Comparison of ENCODE assay signal across 25 cellular contexts in the genomic region with DNA sequence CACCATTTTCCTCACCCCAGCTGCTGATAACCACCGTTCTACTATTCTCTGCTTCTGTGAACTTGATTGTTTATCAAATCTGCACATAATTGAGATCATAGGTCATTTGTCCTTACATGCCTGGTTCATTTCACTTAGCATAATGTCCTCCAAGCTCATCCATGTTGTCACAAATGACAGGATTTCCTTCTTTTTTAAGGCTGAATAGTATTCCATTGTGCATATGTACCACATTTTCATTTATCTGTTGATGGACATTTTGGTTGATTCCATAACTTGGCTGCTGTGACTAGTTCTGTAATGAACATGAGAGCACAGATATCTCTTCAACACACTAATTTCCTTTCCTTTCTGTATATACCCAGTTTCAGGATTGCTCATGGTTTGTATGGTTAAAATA.
"Had no signal": no experiment of that assay in that cellular context is flagged by ENCODE, and none has a peak within 500 bp of the region (broad histone marks: within the 10 kb centered on the region; RNA-seq: fewer than 3 reads in every experiment).

No MANE protein-coding gene starts in this region.

- H3K4me1 ChIP-seq: colonic mucosa, esophagus muscularis mucosa, foreskin keratinocyte, gastroesophageal sphincter, lower lobe of right lung, psoas muscle, sigmoid colon, spleen, stomach had no signal

- H3K27ac ChIP-seq: colonic mucosa, epithelial cell of prostate, esophagus muscularis mucosa, foreskin keratinocyte, gastroesophageal sphincter, heart left ventricle, lower lobe of right lung, ovary, psoas muscle, sigmoid colon, spleen, stomach, thyroid gland had no signal

- H3K36me3 ChIP-seq: colonic mucosa, gastroesophageal sphincter, heart left ventricle, lower lobe of right lung, ovary, sigmoid colon, thyroid gland had no signal

- DNase-seq: colonic mucosa; effector CD8-positive, alpha-beta T cell; endodermal cell; foreskin keratinocyte; heart left ventricle; hippocampal formation; left ventricle myocardium superior; lower lobe of right lung; natural killer cell; occipital lobe; ovary; posterior cingulate gyrus; psoas muscle; right cardiac atrium; sigmoid colon; spleen; stimulated activated CD4-positive, alpha-beta T cell treated with anti-CD3 and anti-CD28 coated beads, Interleukin-4, amount 100 ng/mL, for 4 hours; stimulated activated naive B cell treated with anti-CD40 and anti-IgM and Interleukin-4, amounts not matched to agents 10 μg/mL and 1 μg/mL and 100 μg/mL, for 72 hours; stomach; thyroid gland; trophoblast cell had no signal

- ATAC-seq: foreskin keratinocyte; gastroesophageal sphincter; heart left ventricle; left ventricle myocardium superior; lower lobe of right lung; natural killer cell; psoas muscle; right cardiac atrium; stimulated activated naive B cell treated with anti-CD40 and anti-IgM and Interleukin-4, amounts not matched to agents 10 μg/mL and 1 μg/mL and 100 μg/mL, for 72 hours had no signal

- H3K4me3 ChIP-seq: colonic mucosa, esophagus muscularis mucosa, gastroesophageal sphincter, heart left ventricle, lower lobe of right lung, ovary, psoas muscle, sigmoid colon, spleen, stomach, thyroid gland had no signal

- H3K9me3 ChIP-seq: colonic mucosa, esophagus muscularis mucosa, gastroesophageal sphincter, heart left ventricle, lower lobe of right lung, ovary, psoas muscle, sigmoid colon, spleen, stomach, thyroid gland had no signal

- H3K27me3 ChIP-seq: colonic mucosa, esophagus muscularis mucosa, foreskin keratinocyte, gastroesophageal sphincter, heart left ventricle, ovary, sigmoid colon, spleen, stomach, thyroid gland had no signal

- FAIRE-seq: keratinocyte had no signal
